9 cellular contexts compared by ENCODE assay signal in the genomic region with DNA sequence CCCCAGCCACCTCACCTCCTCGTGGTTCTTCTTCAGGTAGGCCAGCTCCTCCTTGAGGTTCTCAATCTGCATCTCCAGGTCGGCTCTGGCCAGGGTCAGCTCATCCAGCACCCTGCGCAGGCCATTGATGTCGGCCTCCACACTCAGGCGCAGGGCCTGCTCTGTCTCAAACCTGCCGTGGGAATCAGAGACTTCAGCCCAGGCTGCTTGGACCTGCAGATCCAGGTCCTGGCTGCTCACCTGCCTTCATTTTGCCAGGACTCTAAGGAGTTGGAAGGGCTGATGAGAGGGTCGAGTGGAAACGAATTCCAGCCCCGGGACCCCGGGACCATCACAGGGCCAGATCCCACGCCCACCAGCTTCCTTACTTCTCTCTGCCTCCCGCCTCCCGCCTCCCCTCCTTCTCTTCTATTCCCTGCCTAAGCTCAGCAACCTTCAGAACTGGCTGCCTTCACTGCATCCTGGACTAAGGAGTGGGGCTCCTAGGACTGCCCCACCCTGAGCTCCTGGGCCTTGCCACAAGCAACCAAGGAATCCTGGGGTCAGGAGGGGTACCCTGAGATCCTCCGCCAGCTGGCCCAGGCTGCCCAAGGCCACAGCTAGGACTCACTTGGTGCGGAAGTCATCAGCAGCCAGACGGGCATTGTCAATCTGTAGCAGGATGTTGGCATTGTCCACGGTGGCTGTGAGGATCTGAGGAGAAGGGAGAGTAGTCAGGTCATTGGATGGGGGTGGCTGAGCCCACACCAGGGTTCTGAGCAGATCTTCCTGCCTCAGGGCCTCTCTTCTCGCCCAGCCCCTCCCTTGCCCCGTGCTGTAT. TPM values are rescaled to one million over a fixed set of nuclear protein-coding genes. Genes with fewer than 3 reads are reported as not detected.
"Had no signal": no experiment of that assay in that cellular context is flagged by ENCODE, and none has a peak within 500 bp of the region (broad histone marks: within the 10 kb centered on the region; RNA-seq: fewer than 3 reads in every experiment).

No MANE protein-coding gene starts in this region.

RNA-seq across cellular contexts. Expression of gene KRT17, which starts 1.8 kb away (rescaled TPM):
- total RNA-seq: activated CD4-positive, alpha-beta memory T cell treated with anti-CD3 and anti-CD28 coated beads, Interleukin-2, amount 10 ng/mL, durations not matched to agents 7 days and 5 days; left lobe of liver had no signal

RNA-seq across cellular contexts. Expression of gene KRT16, which starts 10.0 kb away (rescaled TPM):
- total RNA-seq: activated CD4-positive, alpha-beta memory T cell treated with anti-CD3 and anti-CD28 coated beads, Interleukin-2, amount 10 ng/mL, durations not matched to agents 7 days and 5 days; activated CD8-positive, alpha-beta memory T cell treated with anti-CD3 and anti-CD28 coated beads, Interleukin-2, amount 10 ng/mL, durations not matched to agents 7 days and 5 days; fibroblast of villous mesenchyme; glomerular endothelial cell; left lobe of liver; myocyte had no signal

RNA-seq across cellular contexts. Expression of gene KRT14, which starts 35.9 kb away (rescaled TPM):
- total RNA-seq: activated CD4-positive, alpha-beta memory T cell treated with anti-CD3 and anti-CD28 coated beads, Interleukin-2, amount 10 ng/mL, durations not matched to agents 7 days and 5 days; activated CD8-positive, alpha-beta memory T cell treated with anti-CD3 and anti-CD28 coated beads, Interleukin-2, amount 10 ng/mL, durations not matched to agents 7 days and 5 days; fibroblast of villous mesenchyme; glomerular endothelial cell; left lobe of liver; myocyte had no signal

RNA-seq across cellular contexts. Expression of gene KRT9, which starts 50.7 kb away (rescaled TPM):
- total RNA-seq: activated CD4-positive, alpha-beta memory T cell treated with anti-CD3 and anti-CD28 coated beads, Interleukin-2, amount 10 ng/mL, durations not matched to agents 7 days and 5 days; activated CD8-positive, alpha-beta memory T cell treated with anti-CD3 and anti-CD28 coated beads, Interleukin-2, amount 10 ng/mL, durations not matched to agents 7 days and 5 days; fibroblast of villous mesenchyme; glomerular endothelial cell; left lobe of liver; lung; myocyte; renal cortical epithelial cell; tibial nerve had no signal
- polyA plus RNA-seq: lung had no signal
